Comparison of ENCODE assay signal across 1 cellular context in the genomic region with DNA sequence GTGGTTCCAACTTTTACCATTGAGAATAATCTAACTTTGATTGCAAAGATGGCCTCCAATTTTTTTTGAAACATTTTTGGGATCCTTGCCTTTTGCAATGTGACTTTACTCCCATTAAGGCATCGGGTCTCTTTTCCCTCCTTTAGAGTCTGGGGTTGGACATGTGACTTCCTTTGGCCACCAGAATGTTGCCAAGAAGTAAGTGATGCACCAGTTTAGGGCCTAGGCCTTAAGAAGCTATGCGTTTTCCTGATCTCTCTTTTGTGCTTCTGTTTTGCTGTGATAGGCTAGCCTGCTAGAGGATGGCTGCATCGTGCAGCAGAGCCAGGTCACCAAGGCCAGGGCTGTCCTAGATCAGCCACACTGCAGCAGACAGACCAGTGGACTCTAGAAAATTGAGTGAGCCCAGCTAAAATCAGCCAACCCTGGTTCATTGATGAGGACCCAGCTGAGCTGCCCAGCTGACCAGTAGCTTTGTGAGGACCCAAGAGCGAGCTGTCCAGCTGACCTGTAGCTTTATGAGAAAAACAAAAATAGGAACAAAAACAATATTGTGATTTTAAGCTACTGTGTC.
TF ChIP-seq lines count a peak whose summit lies in the region.

No MANE protein-coding gene starts in this region.

TF ChIP-seq in endothelial cell of umbilical vein, 7 proteins besides CTCF, POLR2A, EP300 and RAD21:
- TF ChIP-seq JUN (IDR thresholded peaks at IDR 0.05; ENCODE audit: borderline replicate concordance, insufficient read depth, insufficient read length, low read depth), result no peak
- TF ChIP-seq, protein P1, sequence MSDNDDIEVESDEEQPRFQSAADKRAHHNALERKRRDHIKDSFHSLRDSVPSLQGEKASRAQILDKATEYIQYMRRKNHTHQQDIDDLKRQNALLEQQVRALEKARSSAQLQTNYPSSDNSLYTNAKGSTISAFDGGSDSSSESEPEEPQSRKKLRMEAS (IDR thresholded peaks at IDR 0.05; ENCODE audit: insufficient read depth, insufficient read length), result no peak
- no peak for TF ChIP-seq GATA2 (IDR thresholded peaks at IDR 0.05; ENCODE audit: insufficient read depth, insufficient read length, low read depth, low read length)
